8 cellular contexts compared by ENCODE assay signal in the genomic region with DNA sequence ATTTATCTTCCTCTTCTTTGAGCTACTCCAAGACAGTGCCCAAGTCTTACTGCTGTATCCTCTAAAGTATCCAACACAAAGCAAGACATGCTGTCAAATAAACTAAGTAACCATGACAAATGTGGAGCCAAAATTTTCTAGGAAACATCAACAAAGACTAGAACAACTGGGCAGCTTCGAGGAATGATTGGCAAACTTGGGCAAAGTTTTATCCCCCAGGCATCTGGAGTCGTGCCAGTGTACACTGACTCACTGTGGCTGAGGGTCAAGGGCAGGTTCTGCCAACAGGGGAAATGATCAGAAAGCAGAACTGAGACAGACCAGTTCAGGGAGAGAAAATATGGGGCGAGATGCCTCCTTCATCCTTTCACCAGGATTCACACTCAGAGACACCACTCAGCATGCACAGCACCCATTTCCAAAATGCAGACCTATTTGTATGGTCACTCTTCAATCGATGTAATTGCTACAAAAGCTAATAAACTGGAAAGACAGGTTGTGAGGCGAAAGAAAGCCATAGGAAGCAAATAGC.
DNase-seq lines count a peak whose midpoint lies in the region; TF ChIP-seq lines count a peak whose summit lies in the region.

No MANE protein-coding gene starts in this region.

- H3K27ac Mint-ChIP-seq in chondrocyte (ENCODE audit: unreplicated experiment) (peak overlapping the region; percentile 56), nephron progenitor cell (no peak overlapping the region)

- POLR2A ChIA-PET in HEK293 (lab: Yijun Ruan, JAX) = interaction anchor here (0.7 to 1.6 kb wide), 3 partner anchors 33 to 65 kb away, joined by 4 to 9 read pairs (median 4); no protein-coding TSS in a partner anchor

- H3K4me1 ChIP-seq in HEK293 (ENCODE audit: control insufficient read depth, insufficient read depth, low read length) = peaks cover 19% of the 10 kb centered on the region

- H3K36me3 ChIP-seq in HEK293 (ENCODE audit: control insufficient read depth in 2 of 2, insufficient read depth in 1 of 2, low read length in 2 of 2) = no peaks in the 10 kb centered on the region

- CTCF ChIA-PET in HEK293 (lab: Yijun Ruan, JAX) = interaction anchor here (1.1 kb wide), 1 partner anchor 15 kb away, joined by 4 read pairs; no protein-coding TSS in a partner anchor

- no peaks in the 10 kb centered on the region for H3K9me3 ChIP-seq in HEK293 (ENCODE audit: control insufficient read depth, insufficient read depth, low read depth, low read length)

- H3K36me3 Mint-ChIP-seq in chondrocyte (ENCODE audit: low read depth) = peaks cover 3% of the 10 kb centered on the region
- peaks cover 7% of the 10 kb centered on the region for H3K36me3 Mint-ChIP-seq in nephron progenitor cell (ENCODE audit: low read depth)

- H3K4me3 Mint-ChIP-seq in chondrocyte (ENCODE audit: unreplicated experiment) (no peak overlapping the region), nephron progenitor cell (no peak overlapping the region)

- peak; percentile 67 for DNase-seq in GM04503 (ENCODE audit: low read depth)
- DNase-seq in NCI-H510A (lab: John Stamatoyannopoulos, UW) = peak; percentile 62
- DNase-seq in chondrocyte (ENCODE audit: low spot score) = no peak
- peak; percentile 96 for DNase-seq in myocyte (ENCODE audit: low read depth)
- DNase-seq in NCI-H1694 treated with DMSO at 0.1 percent for 48 hours (lab: John Stamatoyannopoulos, UW) = no peak
- no peak for DNase-seq in nephron progenitor cell
- no peak for DNase-seq in NCI-H2227 (lab: John Stamatoyannopoulos, UW; ENCODE audit: unreplicated experiment)

- no peak overlapping the region for H3K4me3 ChIP-seq in HEK293 (ENCODE audit: low read depth, low read length)

- no peak for TF ChIP-seq CTCF in HEK293 (tag by site-specific recombination; IDR thresholded peaks at IDR 0.05)
- TF ChIP-seq CTCF in chondrocyte (IDR thresholded peaks at IDR 0.05) = no peak
- TF ChIP-seq CTCF in nephron progenitor cell (IDR thresholded peaks at IDR 0.05) = no peak

- H3K9me3 Mint-ChIP-seq in chondrocyte (ENCODE audit: low read depth) (peaks cover 4% of the 10 kb centered on the region), nephron progenitor cell (peaks cover 15% of the 10 kb centered on the region)

- H3K27ac ChIP-seq in HEK293 (ENCODE audit: extremely low read depth, low read depth, low read length) = no peak overlapping the region

- H3K27me3 Mint-ChIP-seq in chondrocyte (ENCODE audit: low read depth) (no peaks in the 10 kb centered on the region), nephron progenitor cell (ENCODE audit: low read depth, poor library complexity) (no peaks in the 10 kb centered on the region)

- H3K4me1 Mint-ChIP-seq in chondrocyte (ENCODE audit: low read depth) (peaks cover 44% of the 10 kb centered on the region), nephron progenitor cell (peaks cover 10% of the 10 kb centered on the region)

TF ChIP-seq in HEK293, 187 proteins besides CTCF, POLR2A, EP300 and RAD21 (continues in another document):
- TF ChIP-seq ZBTB17 (tag by site-specific recombination; IDR thresholded peaks at IDR 0.05) (peak; percentile 76), ZNF571 (tag by site-specific recombination; IDR thresholded peaks at IDR 0.05) (no peak), ZNF654 (tag by site-specific recombination; IDR thresholded peaks at IDR 0.05; ENCODE audit: low read depth) (no peak), SP2 (tag by site-specific recombination; IDR thresholded peaks at IDR 0.05) (peak; percentile 13; the same call in 1 of the 2 replicates), ZNF624 (tag by site-specific recombination; IDR thresholded peaks at IDR 0.05) (no peak), ZNF19 (tag by site-specific recombination; IDR thresholded peaks at IDR 0.05; ENCODE audit: low read depth) (no peak), INSM2 (tag by site-specific recombination; IDR thresholded peaks at IDR 0.05) (0 out of 2 replicates have a peak, but pooled peaks have one; percentile 16), SCRT1 (tag by site-specific recombination; IDR thresholded peaks at IDR 0.05; ENCODE audit: borderline replicate concordance) (no peak), GFI1B (tag by site-specific recombination; IDR thresholded peaks at IDR 0.05) (no peak), ZNF184 (tag by site-specific recombination; IDR thresholded peaks at IDR 0.05) (no peak), PRDM4 (tag by site-specific recombination; IDR thresholded peaks at IDR 0.05) (no peak)
- TF ChIP-seq, protein P1, sequence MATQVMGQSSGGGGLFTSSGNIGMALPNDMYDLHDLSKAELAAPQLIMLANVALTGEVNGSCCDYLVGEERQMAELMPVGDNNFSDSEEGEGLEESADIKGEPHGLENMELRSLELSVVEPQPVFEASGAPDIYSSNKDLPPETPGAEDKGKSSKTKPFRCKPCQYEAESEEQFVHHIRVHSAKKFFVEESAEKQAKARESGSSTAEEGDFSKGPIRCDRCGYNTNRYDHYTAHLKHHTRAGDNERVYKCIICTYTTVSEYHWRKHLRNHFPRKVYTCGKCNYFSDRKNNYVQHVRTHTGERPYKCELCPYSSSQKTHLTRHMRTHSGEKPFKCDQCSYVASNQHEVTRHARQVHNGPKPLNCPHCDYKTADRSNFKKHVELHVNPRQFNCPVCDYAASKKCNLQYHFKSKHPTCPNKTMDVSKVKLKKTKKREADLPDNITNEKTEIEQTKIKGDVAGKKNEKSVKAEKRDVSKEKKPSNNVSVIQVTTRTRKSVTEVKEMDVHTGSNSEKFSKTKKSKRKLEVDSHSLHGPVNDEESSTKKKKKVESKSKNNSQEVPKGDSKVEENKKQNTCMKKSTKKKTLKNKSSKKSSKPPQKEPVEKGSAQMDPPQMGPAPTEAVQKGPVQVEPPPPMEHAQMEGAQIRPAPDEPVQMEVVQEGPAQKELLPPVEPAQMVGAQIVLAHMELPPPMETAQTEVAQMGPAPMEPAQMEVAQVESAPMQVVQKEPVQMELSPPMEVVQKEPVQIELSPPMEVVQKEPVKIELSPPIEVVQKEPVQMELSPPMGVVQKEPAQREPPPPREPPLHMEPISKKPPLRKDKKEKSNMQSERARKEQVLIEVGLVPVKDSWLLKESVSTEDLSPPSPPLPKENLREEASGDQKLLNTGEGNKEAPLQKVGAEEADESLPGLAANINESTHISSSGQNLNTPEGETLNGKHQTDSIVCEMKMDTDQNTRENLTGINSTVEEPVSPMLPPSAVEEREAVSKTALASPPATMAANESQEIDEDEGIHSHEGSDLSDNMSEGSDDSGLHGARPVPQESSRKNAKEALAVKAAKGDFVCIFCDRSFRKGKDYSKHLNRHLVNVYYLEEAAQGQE (tag by site-specific recombination; IDR thresholded peaks at IDR 0.05) = no peak
- TF ChIP-seq, protein P2, sequence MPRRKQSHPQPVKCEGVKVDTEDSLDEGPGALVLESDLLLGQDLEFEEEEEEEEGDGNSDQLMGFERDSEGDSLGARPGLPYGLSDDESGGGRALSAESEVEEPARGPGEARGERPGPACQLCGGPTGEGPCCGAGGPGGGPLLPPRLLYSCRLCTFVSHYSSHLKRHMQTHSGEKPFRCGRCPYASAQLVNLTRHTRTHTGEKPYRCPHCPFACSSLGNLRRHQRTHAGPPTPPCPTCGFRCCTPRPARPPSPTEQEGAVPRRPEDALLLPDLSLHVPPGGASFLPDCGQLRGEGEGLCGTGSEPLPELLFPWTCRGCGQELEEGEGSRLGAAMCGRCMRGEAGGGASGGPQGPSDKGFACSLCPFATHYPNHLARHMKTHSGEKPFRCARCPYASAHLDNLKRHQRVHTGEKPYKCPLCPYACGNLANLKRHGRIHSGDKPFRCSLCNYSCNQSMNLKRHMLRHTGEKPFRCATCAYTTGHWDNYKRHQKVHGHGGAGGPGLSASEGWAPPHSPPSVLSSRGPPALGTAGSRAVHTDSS (tag by site-specific recombination; IDR thresholded peaks at IDR 0.05) = no peak
- TF ChIP-seq, protein P3, sequence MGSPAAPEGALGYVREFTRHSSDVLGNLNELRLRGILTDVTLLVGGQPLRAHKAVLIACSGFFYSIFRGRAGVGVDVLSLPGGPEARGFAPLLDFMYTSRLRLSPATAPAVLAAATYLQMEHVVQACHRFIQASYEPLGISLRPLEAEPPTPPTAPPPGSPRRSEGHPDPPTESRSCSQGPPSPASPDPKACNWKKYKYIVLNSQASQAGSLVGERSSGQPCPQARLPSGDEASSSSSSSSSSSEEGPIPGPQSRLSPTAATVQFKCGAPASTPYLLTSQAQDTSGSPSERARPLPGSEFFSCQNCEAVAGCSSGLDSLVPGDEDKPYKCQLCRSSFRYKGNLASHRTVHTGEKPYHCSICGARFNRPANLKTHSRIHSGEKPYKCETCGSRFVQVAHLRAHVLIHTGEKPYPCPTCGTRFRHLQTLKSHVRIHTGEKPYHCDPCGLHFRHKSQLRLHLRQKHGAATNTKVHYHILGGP (tag by site-specific recombination; IDR thresholded peaks at IDR 0.05) = peak; percentile 100

Comparison
In these comparisons a context has a peak if more than half of its experiments do, and no peak if none do; other contexts are left out.
1. DNase-seq: peak in GM04503 (single experiment), NCI-H510A (single experiment) and myocyte (single experiment); none in chondrocyte (single experiment), NCI-H1694 treated with DMSO at 0.1 percent for 48 hours (single experiment), nephron progenitor cell (single experiment) and NCI-H2227 (single experiment).